In genomic region chr6:147614501-147614900, GRCh38 we compare ENCODE assay signal across 27 cellular contexts.
"Had no signal": no experiment of that assay in that cellular context is flagged by ENCODE, and none has a peak within 500 bp of the region (broad histone marks: within the 10 kb centered on the region; RNA-seq: fewer than 3 reads in every experiment).

No MANE protein-coding gene starts in this region.

- H3K4me3 Mint-ChIP-seq: mesothelial cell of epicardium; naive thymus-derived CD4-positive, alpha-beta T cell; natural killer cell treated with Interleukin-12 subunit alpha and Interleukin-12 subunit beta and Interleukin-15 and Interleukin-18, amount 100 ng/mL, for 72 hours; stimulated activated memory B cell treated with anti-CD40 and anti-IgM and Interleukin-4, amounts not matched to agents 10 μg/mL and 1 μg/mL and 100 μg/mL, for 72 hours; stimulated activated naive CD8-positive, alpha-beta T cell treated with anti-CD3 and anti-CD28 coated beads, Interleukin-15, amount 100 ng/mL, for 72 hours; type B pancreatic cell had no signal

- H3K27ac Mint-ChIP-seq: mesothelial cell of epicardium; naive thymus-derived CD4-positive, alpha-beta T cell; natural killer cell treated with Interleukin-12 subunit alpha and Interleukin-12 subunit beta and Interleukin-15 and Interleukin-18, amount 100 ng/mL, for 72 hours; stimulated activated memory B cell treated with anti-CD40 and anti-IgM and Interleukin-4, amounts not matched to agents 10 μg/mL and 1 μg/mL and 100 μg/mL, for 72 hours; stimulated activated naive CD8-positive, alpha-beta T cell treated with anti-CD3 and anti-CD28 coated beads, Interleukin-15, amount 100 ng/mL, for 72 hours; type B pancreatic cell had no signal

- H3K27me3 Mint-ChIP-seq: natural killer cell treated with Interleukin-12 subunit alpha and Interleukin-12 subunit beta and Interleukin-15 and Interleukin-18, amount 100 ng/mL, for 72 hours; stimulated activated memory B cell treated with anti-CD40 and anti-IgM and Interleukin-4, amounts not matched to agents 10 μg/mL and 1 μg/mL and 100 μg/mL, for 72 hours; stimulated activated naive CD8-positive, alpha-beta T cell treated with anti-CD3 and anti-CD28 coated beads, Interleukin-15, amount 100 ng/mL, for 72 hours; type B pancreatic cell had no signal

- DNase-seq: hippocampal formation; kidney; left ventricle myocardium inferior; mesendoderm; naive thymus-derived CD4-positive, alpha-beta T cell; ovary; retina; right cardiac atrium; small intestine; spleen; stimulated activated CD4-positive, alpha-beta T cell treated with anti-CD3 and anti-CD28 coated beads, Interleukin-1b, Interleukin-23, amount 100 ng/mL, for 48 hours; stimulated activated CD4-positive, alpha-beta T cell treated with anti-CD3 and anti-CD28 coated beads, Interleukin-2, amount 100 ng/mL, for 48 hours; stimulated activated CD4-positive, alpha-beta T cell treated with anti-CD3 and anti-CD28 coated beads, Interleukin-4, amount 100 ng/mL, for 4 hours; stimulated activated CD8-positive, alpha-beta memory T cell treated with anti-CD3 and anti-CD28 coated beads, Interleukin-4, amount 100 ng/mL, for 48 hours; stimulated activated naive CD4-positive, alpha-beta T cell treated with Interleukin-2 at 50 U/mL for 16 hours; stimulated activated naive CD8-positive, alpha-beta T cell treated with anti-CD3 and anti-CD28 coated beads, Interleukin-15, amount 100 ng/mL, for 72 hours; substantia nigra; uterus had no signal

- H3K9me3 ChIP-seq: left ventricle myocardium inferior, ovary, prostate gland, spleen, tibial nerve, uterus had no signal

- H3K27me3 ChIP-seq: spleen, tibial nerve, uterus had no signal

- H3K4me1 Mint-ChIP-seq: mesothelial cell of epicardium; stimulated activated memory B cell treated with anti-CD40 and anti-IgM and Interleukin-4, amounts not matched to agents 10 μg/mL and 1 μg/mL and 100 μg/mL, for 72 hours; stimulated activated naive CD8-positive, alpha-beta T cell treated with anti-CD3 and anti-CD28 coated beads, Interleukin-15, amount 100 ng/mL, for 72 hours had no signal

- FAIRE-seq: islet of Langerhans, kidney, small intestine had no signal

- H3K9me3 Mint-ChIP-seq: mesothelial cell of epicardium, type B pancreatic cell had no signal

- H3K27ac ChIP-seq: left ventricle myocardium inferior, ovary, prostate gland, spleen, tibial nerve, uterus had no signal

- H3K4me3 ChIP-seq: left ventricle myocardium inferior, lung, ovary, prostate gland, spleen, tibial nerve, uterus had no signal

- H3K4me1 ChIP-seq: left ventricle myocardium inferior, prostate gland, spleen, tibial nerve, uterus had no signal

- H3K36me3 Mint-ChIP-seq: mesothelial cell of epicardium; naive thymus-derived CD4-positive, alpha-beta T cell; natural killer cell treated with Interleukin-12 subunit alpha and Interleukin-12 subunit beta and Interleukin-15 and Interleukin-18, amount 100 ng/mL, for 72 hours; stimulated activated memory B cell treated with anti-CD40 and anti-IgM and Interleukin-4, amounts not matched to agents 10 μg/mL and 1 μg/mL and 100 μg/mL, for 72 hours had no signal

- ATAC-seq: naive thymus-derived CD4-positive, alpha-beta T cell; natural killer cell treated with Interleukin-12 subunit alpha and Interleukin-12 subunit beta and Interleukin-15 and Interleukin-18, amount 100 ng/mL, for 72 hours; right cardiac atrium; sciatic nerve; stimulated activated memory B cell treated with anti-CD40 and anti-IgM and Interleukin-4, amounts not matched to agents 10 μg/mL and 1 μg/mL and 100 μg/mL, for 72 hours; stimulated activated naive CD8-positive, alpha-beta T cell treated with anti-CD3 and anti-CD28 coated beads, Interleukin-15, amount 100 ng/mL, for 72 hours had no signal

- H3K36me3 ChIP-seq: left ventricle myocardium inferior, ovary, prostate gland, spleen, tibial nerve, uterus had no signal
